ENCODE assay signal across 8 cellular contexts in the genomic region with DNA sequence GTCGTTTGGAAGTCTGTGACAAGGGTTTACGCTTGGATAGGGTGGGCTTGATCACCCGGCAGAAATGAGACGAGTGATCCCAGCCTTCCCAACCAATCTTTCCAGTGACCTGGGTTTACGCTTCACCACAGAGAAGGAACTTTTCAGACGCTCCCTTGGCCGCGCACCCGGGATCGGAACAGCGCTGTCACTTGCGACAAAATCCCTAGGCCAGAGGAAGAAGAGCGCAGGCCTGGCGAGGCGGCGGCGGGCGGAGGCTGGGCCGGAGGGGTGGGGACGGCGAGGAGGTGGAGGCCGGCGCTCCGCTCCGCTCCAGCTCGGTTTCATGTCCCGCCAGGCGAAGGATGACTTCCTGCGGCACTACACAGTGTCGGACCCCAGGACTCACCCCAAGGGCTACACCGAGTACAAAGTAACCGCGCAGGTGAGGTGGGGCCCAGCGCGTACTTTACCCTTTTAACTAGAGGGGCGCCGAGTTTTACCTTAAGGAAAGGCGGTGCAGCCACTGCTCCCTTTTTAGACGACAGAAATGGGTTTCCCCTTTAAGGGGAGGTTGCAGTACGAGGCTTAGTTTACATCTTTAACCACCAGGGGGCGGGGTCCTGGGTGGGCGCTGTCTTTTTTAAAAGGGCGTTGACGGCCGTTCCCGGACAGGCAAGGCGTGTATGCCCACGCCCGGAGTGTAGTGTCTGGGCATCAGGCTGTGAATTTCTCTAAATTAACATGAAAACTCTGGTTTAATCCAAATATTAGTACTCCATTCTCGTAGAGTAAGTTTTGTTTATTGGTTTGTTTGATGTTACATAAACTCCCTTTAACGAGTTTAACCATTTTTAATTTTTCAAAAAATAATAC. TPM values are rescaled to one million over a fixed set of nuclear protein-coding genes. Genes with fewer than 3 reads are reported as not detected.
A peak's percentile ranks its signal among the peaks of the same experiment; 100 is the strongest.
DNase-seq lines count a peak whose midpoint lies in the region; ATAC-seq and TF ChIP-seq lines count a peak whose summit lies in the region.

SNX15 (plus strand) TSS at position 227 of the 855 bp plus-strand sequence; CDS start at position 326, 99 bp downstream.

- peak; percentile 87 for ATAC-seq in GM21529 (IDR thresholded peaks at IDR 0.05; ENCODE audit: unreplicated experiment)

- H3K36me3 ChIP-seq in mucosa of rectum (ENCODE audit: control insufficient read depth in 2 of 2, insufficient read depth in 2 of 2, low read length in 2 of 2): peaks cover 5 to 10% of the 10 kb centered on the region in 2 donors

- peak within 1 kb of the TSS; percentile 82 to 95 (median 90) for H3K4me3 Mint-ChIP-seq in IgD-negative memory B cell

- H3K36me3 Mint-ChIP-seq in IgD-negative memory B cell: peaks cover 5% of the 10 kb centered on the region

- peak within 1 kb of the TSS; percentile 92 to 95 for H3K27ac ChIP-seq in mucosa of rectum (ENCODE audit: low read depth in 2 of 2, low read length in 2 of 2)

- H3K4me3 ChIP-seq in epithelial cell of proximal tubule (ENCODE audit: low read depth, low read length) (peak within 1 kb of the TSS; percentile 63), mucosa of rectum (ENCODE audit: low read length in 2 of 2) (peak within 1 kb of the TSS; percentile 85 to 86)

- no peaks in the 10 kb centered on the region for H3K27me3 Mint-ChIP-seq in IgD-negative memory B cell

- H3K27me3 ChIP-seq in mucosa of rectum (ENCODE audit: control insufficient read depth in 2 of 2, insufficient read depth in 2 of 2, low read length in 2 of 2): no peaks in the 10 kb centered on the region

- TF ChIP-seq CTCF in epithelial cell of proximal tubule (conservative IDR thresholded peaks at IDR 0.05; ENCODE audit: low read depth, low read length): peak; percentile 67

- peak within 1 kb of the TSS; percentile 72 to 79 for H3K9ac ChIP-seq in mucosa of rectum (ENCODE audit: low read depth in 1 of 2, low read length in 2 of 2)

- H3K4me1 ChIP-seq in mucosa of rectum (ENCODE audit: control insufficient read depth in 2 of 2, insufficient read depth in 2 of 2, low read length in 2 of 2): peaks cover 9 to 21% of the 10 kb centered on the region in 2 donors

- H3K4me1 Mint-ChIP-seq in IgD-negative memory B cell: peaks cover 7 to 17% (median 17%) of the 10 kb centered on the region in 3 donors

- H3K9me3 Mint-ChIP-seq in IgD-negative memory B cell: no peaks in the 10 kb centered on the region

- peak within 1 kb of the TSS; percentile 84 to 92 (median 86) for H3K27ac Mint-ChIP-seq in IgD-negative memory B cell

- H3K9me3 ChIP-seq in mucosa of rectum (ENCODE audit: control insufficient read depth in 2 of 2, low read length in 2 of 2): no peaks in the 10 kb centered on the region

- DNase-seq in DMS153 treated with DMSO at 0.1 percent for 48 hours (lab: John Stamatoyannopoulos, UW; ENCODE audit: unreplicated experiment) (peak; percentile 86), OCI-M1 (lab: John Stamatoyannopoulos, UW) (peak; percentile 98), activated T-cell treated with anti-CD3 and anti-CD28 coated beads for 4 hours (peak; percentile 89), epithelial cell of proximal tubule (ENCODE audit: low read depth) (peak; percentile 83)
- DNase-seq in stimulated activated CD8-positive, alpha-beta memory T cell treated with anti-CD3 and anti-CD28 coated beads, Interleukin-4, amount 100 ng/mL, for 48 hours: peak; percentile 93

RNA-seq across cellular contexts. Expression of gene SNX15, which starts in this region (rescaled TPM):
- 24.4 TPM for polyA plus RNA-seq in IgD-negative memory B cell
- 16.5 and 18.5 TPM in 2 replicates for total RNA-seq in epithelial cell of proximal tubule

Comparison
In these comparisons a context has a peak if more than half of its experiments do, and no peak if none do; other contexts are left out.
1. Peak in every context shown above with its lines: DNase-seq, ATAC-seq, H3K4me3 ChIP-seq and H3K27ac ChIP-seq.